In the genomic region with DNA sequence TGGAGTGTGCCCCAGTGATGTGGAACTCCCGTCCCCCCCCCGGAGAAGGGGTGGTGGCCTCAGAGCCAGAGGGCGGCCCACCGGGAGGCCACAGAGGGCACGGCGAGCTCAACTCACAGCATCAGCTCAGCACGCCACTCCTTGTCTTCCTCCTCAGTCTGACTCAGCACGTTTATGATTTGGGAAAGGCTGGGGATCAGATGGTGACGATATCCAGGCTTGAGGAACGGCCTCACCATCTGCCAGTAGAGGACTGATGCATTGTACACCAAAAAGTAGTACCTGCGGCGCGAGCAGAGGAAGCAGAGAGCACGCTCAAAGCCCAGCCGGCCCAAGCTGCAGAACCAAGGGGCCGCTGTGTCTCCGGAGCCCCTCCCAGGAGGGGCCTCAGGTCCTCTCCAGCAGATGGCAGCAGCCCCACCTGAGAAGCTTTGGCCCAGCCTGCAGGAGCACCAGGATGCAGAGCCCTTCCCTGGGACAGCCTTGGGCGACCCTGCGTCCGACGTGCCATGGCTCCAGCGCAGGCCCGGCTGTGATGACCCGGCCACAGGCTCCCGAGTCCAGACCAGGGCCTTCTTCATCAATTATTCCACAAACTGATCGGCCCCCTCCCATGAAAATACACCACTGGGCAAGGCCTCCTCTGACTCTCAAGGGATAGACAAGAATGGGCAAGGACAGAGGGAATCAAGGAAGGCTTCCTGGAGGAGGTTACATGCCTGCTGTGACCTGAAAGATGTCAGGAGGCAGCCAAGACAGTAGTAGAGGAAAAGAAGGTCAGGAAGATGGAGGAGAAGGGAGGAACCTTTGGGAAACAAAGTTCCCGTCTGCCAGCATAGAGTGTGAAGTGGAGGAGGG, we compare ENCODE assay signal across 10 cellular contexts. TPM values are rescaled to one million over a fixed set of nuclear protein-coding genes. Genes with fewer than 3 reads are reported as not detected.
DNase-seq lines count a peak whose midpoint lies in the region; ATAC-seq and TF ChIP-seq lines count a peak whose summit lies in the region.
"Had no signal": no experiment of that assay in that cellular context is flagged by ENCODE, and none has a peak within 500 bp of the region (broad histone marks: within the 10 kb centered on the region; RNA-seq: fewer than 3 reads in every experiment).

No MANE protein-coding gene starts in this region.

- H3K27ac ChIP-seq in esophagus muscularis mucosa (replicated peaks in 1 of 4) (no peak overlapping the region), vagina (no peak overlapping the region)

- no peak for TF ChIP-seq EP300 in esophagus muscularis mucosa (IDR thresholded peaks at IDR 0.05)

- DNase-seq in NCI-H345 (lab: John Stamatoyannopoulos, UW) (peak; percentile 7), NCI-H345 treated with DMSO at 0.1 percent for 48 hours (lab: John Stamatoyannopoulos, UW; ENCODE audit: unreplicated experiment) (no peak), HEK293T (ENCODE audit: extremely low spot score) (peak; percentile 78), astrocyte of the hippocampus (ENCODE audit: low read depth, low spot score) (peak; percentile 29), nephron progenitor cell (peak; percentile 59), esophagus muscularis mucosa (ENCODE audit: extremely low spot score) (no peak), vagina (ENCODE audit: extremely low spot score in 2 of 2) (no peak)
- DNase-seq: immature natural killer cell had no signal

- ATAC-seq in HG02885 (IDR thresholded peaks at IDR 0.05; ENCODE audit: poor library complexity, unreplicated experiment), result no peak

- no peak overlapping the region for H3K4me3 ChIP-seq in esophagus muscularis mucosa
- H3K4me3 ChIP-seq in vagina, result no peak overlapping the region

- intact Hi-C loops in esophagus muscularis mucosa (cut with DNase I), result no loop called here
- intact Hi-C loops in vagina (cut with DNase I), result no loop called here

- TF ChIP-seq CTCF in nephron progenitor cell (IDR thresholded peaks at IDR 0.05) (peak; percentile 49), esophagus muscularis mucosa (IDR thresholded peaks at IDR 0.05) (no peak), vagina (IDR thresholded peaks at IDR 0.05) (no peak)

- peaks cover 13 to 19% (median 16%) of the 10 kb centered on the region in 4 donors for H3K4me1 ChIP-seq in esophagus muscularis mucosa
- peaks cover 14% of the 10 kb centered on the region for H3K4me1 ChIP-seq in vagina

- H3K4me1 Mint-ChIP-seq in nephron progenitor cell, result peaks cover 22% of the 10 kb centered on the region

- H3K27ac Mint-ChIP-seq in nephron progenitor cell, result no peak overlapping the region
- H3K27ac Mint-ChIP-seq: CD4-positive, alpha-beta T cell had no signal

- peaks cover 15% of the 10 kb centered on the region for H3K27me3 Mint-ChIP-seq in nephron progenitor cell (ENCODE audit: low read depth, poor library complexity)

- POLR2A ChIA-PET in HEK293T (lab: Yijun Ruan, JAX), result no interaction called here

- H3K4me3 Mint-ChIP-seq in nephron progenitor cell, result no peak overlapping the region
- H3K4me3 Mint-ChIP-seq: CD4-positive, alpha-beta T cell had no signal

- no peaks in the 10 kb centered on the region for H3K9me3 Mint-ChIP-seq in nephron progenitor cell
- H3K9me3 Mint-ChIP-seq: CD4-positive, alpha-beta T cell had no signal

- TF ChIP-seq POLR2A in esophagus muscularis mucosa (IDR thresholded peaks at IDR 0.05; ENCODE audit: low read depth) (no peak), vagina (IDR thresholded peaks at IDR 0.05) (no peak)

- H3K27me3 ChIP-seq in esophagus muscularis mucosa (peaks cover 0 to 51% (median 16%) of the 10 kb centered on the region in 4 donors), vagina (no peaks in the 10 kb centered on the region)

- H3K36me3 Mint-ChIP-seq in nephron progenitor cell (ENCODE audit: low read depth), result no peaks in the 10 kb centered on the region

- CTCF ChIA-PET in HEK293T (lab: Yijun Ruan, JAX), result interaction anchor here (0.5 kb wide), 1 partner anchor 10 kb away, joined by 3 read pairs; no protein-coding TSS in a partner anchor

- WGBS in esophagus muscularis mucosa, result 83% methylated on average over 21 of the region's 27 CpGs

- H3K9me3 ChIP-seq in esophagus muscularis mucosa, result no peaks in the 10 kb centered on the region
- no peaks in the 10 kb centered on the region for H3K9me3 ChIP-seq in vagina

- H3K36me3 ChIP-seq in esophagus muscularis mucosa, result no peaks in the 10 kb centered on the region
- no peaks in the 10 kb centered on the region for H3K36me3 ChIP-seq in vagina

TF ChIP-seq in HEK293T, 16 proteins besides CTCF, POLR2A, EP300 and RAD21:
- TF ChIP-seq L3MBTL2 (conservative IDR thresholded peaks at IDR 0.05) (no peak), HDGF (IDR thresholded peaks at IDR 0.05; ENCODE audit: borderline replicate concordance) (peak; percentile 55; the same call in 1 of the 2 replicates)
TF ChIP-seq in HEK293T: peak in this region for 1.

RNA-seq across cellular contexts. Expression of a gene that starts 3.7 kb away (rescaled TPM):
- total RNA-seq in esophagus muscularis mucosa (1 to 10 TPM in 1 of 4 donors, under 1 TPM in 3; under 0.01 to 1.3 (median 0.28) TPM), vagina (not detected)
- total RNA-seq: CD4-positive, alpha-beta T cell had no signal

Comparison
In these comparisons a context has a peak if more than half of its experiments do, and no peak if none do; other contexts are left out.
1. DNase-seq: peak in NCI-H345 (single experiment), HEK293T (single experiment), astrocyte of the hippocampus (single experiment) and nephron progenitor cell (single experiment); none in NCI-H345 treated with DMSO at 0.1 percent for 48 hours (single experiment), esophagus muscularis mucosa (single experiment) and vagina (0 of 2).